In genomic region chr2:30230479-30230854, GRCh38 we compare ENCODE assay signal across 1 cellular context.
TF ChIP-seq lines count a peak whose summit lies in the region.

No MANE protein-coding gene starts in this region.

TF ChIP-seq in HEK293, 187 proteins besides CTCF, POLR2A, EP300 and RAD21 (continued from another document):
- TF ChIP-seq SP3 (tag by site-specific recombination; IDR thresholded peaks at IDR 0.05) = 0 out of 2 replicates have a peak, but pooled peaks have one; percentile 23
- TF ChIP-seq ZNF677 (tag by site-specific recombination; IDR thresholded peaks at IDR 0.05) = no peak
- TF ChIP-seq ZNF335 (tag by site-specific recombination; conservative IDR thresholded peaks at IDR 0.05) = peak; percentile 65
- TF ChIP-seq ZSCAN23 (tag by site-specific recombination; IDR thresholded peaks at IDR 0.05) = no peak
- TF ChIP-seq ZNF610 (tag by site-specific recombination; IDR thresholded peaks at IDR 0.05; ENCODE audit: borderline replicate concordance) = no peak
- TF ChIP-seq ZNF549 (tag by site-specific recombination; IDR thresholded peaks at IDR 0.05) = no peak
- no peak for TF ChIP-seq TRIM28 (IDR thresholded peaks at IDR 0.05; ENCODE audit: borderline replicate concordance, low read length)
- no peak for TF ChIP-seq ATF2 (tag by site-specific recombination; IDR thresholded peaks at IDR 0.05; ENCODE audit: low read depth)
- TF ChIP-seq IKZF3 (tag by site-specific recombination; IDR thresholded peaks at IDR 0.05) = no peak
- no peak for TF ChIP-seq ZNF580 (tag by site-specific recombination; IDR thresholded peaks at IDR 0.05)
- no peak for TF ChIP-seq ZNF621 (tag by site-specific recombination; IDR thresholded peaks at IDR 0.05)
- no peak for TF ChIP-seq ZNF423 (tag by site-specific recombination; IDR thresholded peaks at IDR 0.05)
- TF ChIP-seq ZNF660 (tag by site-specific recombination; IDR thresholded peaks at IDR 0.05) = no peak
- TF ChIP-seq ZNF837 (tag by site-specific recombination; IDR thresholded peaks at IDR 0.05) = no peak
- TF ChIP-seq ZNF24 (tag by site-specific recombination; IDR thresholded peaks at IDR 0.05) = no peak
- TF ChIP-seq GLIS1 (tag by site-specific recombination; IDR thresholded peaks at IDR 0.05) = peak; percentile 70
- no peak for TF ChIP-seq HOXD13 (CRISPR knock-in tag; IDR thresholded peaks at IDR 0.05; ENCODE audit: borderline replicate concordance)
- no peak for TF ChIP-seq ZBTB10 (tag by site-specific recombination; IDR thresholded peaks at IDR 0.05)
- no peak for TF ChIP-seq ZNF529 (tag by site-specific recombination; IDR thresholded peaks at IDR 0.05; ENCODE audit: insufficient replicate concordance)
- TF ChIP-seq ZSCAN4 (tag by site-specific recombination; IDR thresholded peaks at IDR 0.05) = no peak
- TF ChIP-seq ZNF202 (tag by site-specific recombination; IDR thresholded peaks at IDR 0.05; ENCODE audit: borderline replicate concordance) = no peak
- no peak for TF ChIP-seq ZNF26 (tag by site-specific recombination; IDR thresholded peaks at IDR 0.05)
- no peak for TF ChIP-seq KLF17 (tag by site-specific recombination; IDR thresholded peaks at IDR 0.05)
- no peak for TF ChIP-seq RBAK (tag by site-specific recombination; IDR thresholded peaks at IDR 0.05)
- no peak for TF ChIP-seq GLI4 (tag by site-specific recombination; IDR thresholded peaks at IDR 0.05)
- TF ChIP-seq ZNF223 (tag by site-specific recombination; IDR thresholded peaks at IDR 0.05) = no peak
- peak; percentile 83 for TF ChIP-seq GLIS2 (tag by site-specific recombination; IDR thresholded peaks at IDR 0.05)
- TF ChIP-seq ZNF175 (tag by site-specific recombination; IDR thresholded peaks at IDR 0.05) = no peak
- no peak for TF ChIP-seq ZNF544 (tag by site-specific recombination; IDR thresholded peaks at IDR 0.05)
- TF ChIP-seq KLF1 (tag by site-specific recombination; IDR thresholded peaks at IDR 0.05) = no peak
- no peak for TF ChIP-seq ZNF76 (tag by site-specific recombination; IDR thresholded peaks at IDR 0.05; ENCODE audit: borderline replicate concordance, low read depth)
- peak; percentile 97 for TF ChIP-seq ZFHX2 (tag by site-specific recombination; conservative IDR thresholded peaks at IDR 0.05)
- no peak for TF ChIP-seq ZNF473 (tag by site-specific recombination; IDR thresholded peaks at IDR 0.05)
- TF ChIP-seq ZIC2 (tag by site-specific recombination; IDR thresholded peaks at IDR 0.05) = no peak
- TF ChIP-seq ZNF121 (tag by site-specific recombination; IDR thresholded peaks at IDR 0.05) = no peak
- 0 out of 2 replicates have a peak, but pooled peaks have one; percentile 29 for TF ChIP-seq ZNF2 (tag by site-specific recombination; IDR thresholded peaks at IDR 0.05)
- TF ChIP-seq SCRT2 (tag by site-specific recombination; IDR thresholded peaks at IDR 0.05) = no peak
- TF ChIP-seq KLF7 (tag by site-specific recombination; IDR thresholded peaks at IDR 0.05; ENCODE audit: borderline replicate concordance) = no peak
- TF ChIP-seq ZBTB20 (tag by site-specific recombination; IDR thresholded peaks at IDR 0.05) = peak; percentile 66; the same call in 1 of the 2 replicates
- TF ChIP-seq ZNF555 (tag by site-specific recombination; conservative IDR thresholded peaks at IDR 0.05) = no peak
- peak; percentile 71 for TF ChIP-seq PATZ1 (tag by site-specific recombination; IDR thresholded peaks at IDR 0.05)
- TF ChIP-seq ZNF626 (tag by site-specific recombination; IDR thresholded peaks at IDR 0.05) = no peak
